ENCODE assay signal across 1 cellular context in genomic region chr5:72860499-72860898, GRCh38.
TF ChIP-seq lines count a peak whose summit lies in the region.

No MANE protein-coding gene starts in this region.

TF ChIP-seq in WTC11, 78 proteins besides CTCF, POLR2A, EP300 and RAD21 (continued from another document):
- TF ChIP-seq CBFB (CRISPR knock-in tag; IDR thresholded peaks at IDR 0.05; ENCODE audit: low read depth), result no peak
